ENCODE assay signal across 8 cellular contexts in the genomic region with DNA sequence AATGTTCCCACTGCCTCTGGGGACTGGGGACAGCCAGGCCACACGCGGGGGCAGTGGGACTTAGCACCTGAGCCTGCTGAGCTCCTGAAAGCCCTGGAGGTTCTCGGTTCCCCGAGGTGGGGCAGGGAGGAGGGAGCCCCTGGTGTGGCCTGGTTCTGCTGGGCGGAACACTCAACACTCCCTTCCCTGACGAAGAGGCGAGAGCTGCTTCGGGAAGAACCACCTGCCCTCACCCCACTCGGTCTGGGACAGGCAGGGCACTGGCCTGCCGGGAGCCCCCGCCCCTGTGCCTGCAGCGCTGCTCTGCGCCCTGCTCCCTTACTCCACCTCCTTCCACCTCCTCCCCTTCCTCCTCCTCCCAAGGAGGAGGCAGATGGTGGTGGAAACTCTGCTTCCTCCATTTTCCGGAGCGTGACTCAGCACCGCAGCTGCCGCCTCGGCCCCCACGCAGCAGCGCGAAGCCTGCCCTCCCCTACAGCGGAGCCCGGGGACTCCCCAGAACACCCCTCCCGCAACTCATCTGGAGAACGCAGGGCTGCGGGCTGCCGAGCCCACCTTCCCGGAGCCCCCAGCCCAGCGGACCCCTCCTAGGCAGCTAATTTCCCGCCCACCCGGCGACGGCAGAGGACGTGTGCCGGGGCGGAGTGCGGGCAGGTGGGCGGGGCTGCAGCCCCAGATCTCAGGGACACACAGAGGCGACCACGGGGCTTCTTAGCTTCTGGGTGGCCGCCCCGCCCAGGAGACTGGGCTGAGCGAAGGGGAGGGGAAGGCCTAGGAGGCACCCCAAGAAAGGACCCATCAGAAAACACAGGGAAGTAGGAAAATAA. TPM values are rescaled to one million over a fixed set of nuclear protein-coding genes. Genes with fewer than 3 reads are reported as not detected.
DNase-seq lines count a peak whose midpoint lies in the region; ATAC-seq and TF ChIP-seq lines count a peak whose summit lies in the region.

No MANE protein-coding gene starts in this region.

- peak overlapping the region; percentile 94 for H3K27ac ChIP-seq in HUES48 (ENCODE audit: low read depth, low read length)
- peak overlapping the region; percentile 91 for H3K27ac ChIP-seq in upper lobe of right lung

- H3K36me3 Mint-ChIP-seq in activated naive CD8-positive, alpha-beta T cell treated with anti-CD3 and anti-CD28 coated beads, Interleukin-2, amount 10 ng/mL, durations not matched to agents 7 days and 5 days, result no peaks in the 10 kb centered on the region
- H3K36me3 Mint-ChIP-seq in progenitor cell of endocrine pancreas (ENCODE audit: insufficient read depth), result no peaks in the 10 kb centered on the region

- peak overlapping the region; percentile 94 for H3K9ac ChIP-seq in HUES48 (ENCODE audit: low read depth, low read length)

- peak overlapping the region; percentile 78 for H3K4me3 Mint-ChIP-seq in activated naive CD8-positive, alpha-beta T cell treated with anti-CD3 and anti-CD28 coated beads, Interleukin-2, amount 10 ng/mL, durations not matched to agents 7 days and 5 days
- H3K4me3 Mint-ChIP-seq in progenitor cell of endocrine pancreas (ENCODE audit: low read depth), result peak overlapping the region; percentile 72

- H3K27me3 Mint-ChIP-seq in activated naive CD8-positive, alpha-beta T cell treated with anti-CD3 and anti-CD28 coated beads, Interleukin-2, amount 10 ng/mL, durations not matched to agents 7 days and 5 days, result no peaks in the 10 kb centered on the region
- H3K27me3 Mint-ChIP-seq in progenitor cell of endocrine pancreas, result no peaks in the 10 kb centered on the region

- H3K27ac Mint-ChIP-seq in activated naive CD8-positive, alpha-beta T cell treated with anti-CD3 and anti-CD28 coated beads, Interleukin-2, amount 10 ng/mL, durations not matched to agents 7 days and 5 days, result peak overlapping the region; percentile 87
- peak overlapping the region; percentile 96 for H3K27ac Mint-ChIP-seq in progenitor cell of endocrine pancreas

- TF ChIP-seq CTCF in progenitor cell of endocrine pancreas (IDR thresholded peaks at IDR 0.05; ENCODE audit: unreplicated experiment) (no peak), upper lobe of right lung (IDR thresholded peaks at IDR 0.05) (no peak)

- peaks cover 21% of the 10 kb centered on the region for H3K4me1 Mint-ChIP-seq in activated naive CD8-positive, alpha-beta T cell treated with anti-CD3 and anti-CD28 coated beads, Interleukin-2, amount 10 ng/mL, durations not matched to agents 7 days and 5 days
- H3K4me1 Mint-ChIP-seq in progenitor cell of endocrine pancreas (ENCODE audit: low read depth), result peaks cover 36% of the 10 kb centered on the region

- DNase-seq in AG08396 (ENCODE audit: low spot score) (peak; percentile 83), GM19238 (ENCODE audit: insufficient read length, low spot score) (peak; percentile 80), SKM-1 (lab: John Stamatoyannopoulos, UW; ENCODE audit: unreplicated experiment) (peak; percentile 35), left cardiac atrium (peak; percentile 86), progenitor cell of endocrine pancreas (ENCODE audit: low spot score, unreplicated experiment) (peak; percentile 55), upper lobe of right lung (peak; percentile 89)
- DNase-seq in activated naive CD8-positive, alpha-beta T cell treated with anti-CD3 and anti-CD28 coated beads, Interleukin-2, amount 10 ng/mL, durations not matched to agents 7 days and 5 days, result peak; percentile 84

- peak; percentile 80 for ATAC-seq in activated naive CD8-positive, alpha-beta T cell treated with anti-CD3 and anti-CD28 coated beads, Interleukin-2, amount 10 ng/mL, durations not matched to agents 7 days and 5 days (ENCODE audit: low read depth)
- ATAC-seq in left cardiac atrium (peak; percentile 73 to 76), upper lobe of right lung (peak; percentile 82)

- POLR2A ChIA-PET in activated naive CD8-positive, alpha-beta T cell treated with anti-CD3 and anti-CD28 coated beads, Interleukin-2, amount 10 ng/mL, durations not matched to agents 7 days and 5 days (lab: Charles Lee), result interaction anchor here (0.9 to 3.4 kb wide), 7 partner anchors 11 to 91 kb away, joined by 3 to 52 read pairs (median 5); a partner anchor contains a TSS

- H3K36me3 ChIP-seq in HUES48 (ENCODE audit: control insufficient read depth, insufficient read depth, low read length) (no peaks in the 10 kb centered on the region), upper lobe of right lung (no peaks in the 10 kb centered on the region)

- H3K4me1 ChIP-seq in HUES48 (ENCODE audit: control insufficient read depth, insufficient read depth, low read length) (peaks cover 49% of the 10 kb centered on the region), upper lobe of right lung (peaks cover 41% of the 10 kb centered on the region)

- peak overlapping the region; percentile 73 for H3K4me3 ChIP-seq in HUES48 (ENCODE audit: low read depth, low read length)
- peak overlapping the region; percentile 62 for H3K4me3 ChIP-seq in upper lobe of right lung

- H3K9me3 ChIP-seq in HUES48 (ENCODE audit: control insufficient read depth, insufficient read depth, low read length) (no peaks in the 10 kb centered on the region), upper lobe of right lung (no peaks in the 10 kb centered on the region)

- no peaks in the 10 kb centered on the region for H3K9me3 Mint-ChIP-seq in activated naive CD8-positive, alpha-beta T cell treated with anti-CD3 and anti-CD28 coated beads, Interleukin-2, amount 10 ng/mL, durations not matched to agents 7 days and 5 days
- no peaks in the 10 kb centered on the region for H3K9me3 Mint-ChIP-seq in progenitor cell of endocrine pancreas (ENCODE audit: low read depth)

- H3K27me3 ChIP-seq in HUES48 (ENCODE audit: control insufficient read depth, insufficient read depth, low read length), result peaks cover 6% of the 10 kb centered on the region; the same call in 1 of the 2 replicates
- no peaks in the 10 kb centered on the region for H3K27me3 ChIP-seq in upper lobe of right lung

- intact Hi-C loops in left cardiac atrium (cut with DNase I), result no loop called here
- intact Hi-C loops in upper lobe of right lung (cut with DNase I), result no loop called here

RNA-seq across cellular contexts. Expression of a gene that starts 11.7 kb away (rescaled TPM):
- 100 to 1,000 TPM; 107 to 110 TPM for total RNA-seq in activated naive CD8-positive, alpha-beta T cell treated with anti-CD3 and anti-CD28 coated beads, Interleukin-2, amount 10 ng/mL, durations not matched to agents 7 days and 5 days
- 10 to 100 TPM; 44.4 to 44.7 TPM for total RNA-seq in left cardiac atrium
- total RNA-seq in progenitor cell of endocrine pancreas, result 69.2 and 75.3 TPM in 2 replicates
- total RNA-seq in upper lobe of right lung, result 117 TPM

RNA-seq across cellular contexts. Expression of a gene that starts 46.3 kb away (rescaled TPM):
- total RNA-seq in activated naive CD8-positive, alpha-beta T cell treated with anti-CD3 and anti-CD28 coated beads, Interleukin-2, amount 10 ng/mL, durations not matched to agents 7 days and 5 days, result 1 to 10 TPM; 2.4 to 2.8 TPM
- total RNA-seq in left cardiac atrium (100 to 1,000 TPM in 1 of 2 donors, 10 to 100 TPM in 1; 86.2 to 102 TPM), progenitor cell of endocrine pancreas (8.9 and 9.7 TPM in 2 replicates), upper lobe of right lung (5.5 TPM)

Comparison
In these comparisons a context has a peak if more than half of its experiments do, and no peak if none do; other contexts are left out.
1. Peak in every context shown above with its lines: DNase-seq, ATAC-seq, H3K4me3 ChIP-seq and H3K27ac ChIP-seq.
2. DNase-seq: peak in every context shown above with its lines; median percentile 89 in upper lobe of right lung; 86 in left cardiac atrium; 84 in activated naive CD8-positive, alpha-beta T cell treated with anti-CD3 and anti-CD28 coated beads, Interleukin-2, amount 10 ng/mL, durations not matched to agents 7 days and 5 days; 83 in AG08396; 80 in GM19238; 55 in progenitor cell of endocrine pancreas; 35 in SKM-1.